Comparison of ENCODE assay signal across 8 cellular contexts in the genomic region with DNA sequence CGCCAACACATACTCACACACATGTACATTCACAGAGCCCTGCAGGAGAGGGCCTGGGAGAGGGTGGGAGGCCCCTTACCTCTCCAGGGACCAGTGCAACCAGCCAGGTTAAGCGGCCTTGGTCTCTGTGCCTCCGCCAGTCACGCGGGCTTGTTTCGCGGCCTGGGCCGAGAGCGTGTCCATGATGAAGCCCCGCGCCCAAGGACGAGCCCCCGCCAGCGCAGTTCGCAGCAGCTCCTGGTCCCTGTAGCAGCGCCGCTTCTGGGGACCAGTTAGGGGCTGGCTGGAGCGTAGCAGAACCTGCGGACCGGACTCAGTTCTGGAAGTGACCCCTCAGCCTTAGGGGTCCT. TPM values are rescaled to one million over a fixed set of nuclear protein-coding genes. Genes with fewer than 3 reads are reported as not detected.
DNase-seq lines count a peak whose midpoint lies in the region; ATAC-seq and TF ChIP-seq lines count a peak whose summit lies in the region.

No MANE protein-coding gene starts in this region.

- TF ChIP-seq CTCF in H9 (conservative IDR thresholded peaks at IDR 0.05), result no peak
- TF ChIP-seq CTCF in foreskin fibroblast (IDR thresholded peaks at IDR 0.05; ENCODE audit: low read depth, low read length), result no peak
- no peak for TF ChIP-seq CTCF in sigmoid colon (IDR thresholded peaks at IDR 0.05)

- H2BK15ac ChIP-seq in H9 (ENCODE audit: low read depth, low read length), result no peak overlapping the region

- H2BK5ac ChIP-seq in H9 (ENCODE audit: insufficient read length, low read length), result no peak overlapping the region

- intact Hi-C loops in sigmoid colon (cut with DNase I), result loop anchor here (1.0 kb wide), 1 partner anchor 17 kb away; a partner anchor contains a TSS

- H4K20me1 ChIP-seq in H9 (ENCODE audit: control insufficient read depth, insufficient read depth, insufficient read length), result no peaks in the 10 kb centered on the region

- peak overlapping the region; percentile 82 to 92 for H3K4me3 Mint-ChIP-seq in H9

- H3K27me3 Mint-ChIP-seq in H9 (ENCODE audit: low read depth), result peaks cover 4% of the 10 kb centered on the region

- H3K4me2 ChIP-seq in H9 (ENCODE audit: insufficient read depth, insufficient read length, low read length), result peak overlapping the region; percentile 75

- H2BK12ac ChIP-seq in H9 (ENCODE audit: insufficient read length, low read depth, low read length), result no peak overlapping the region

- no peak overlapping the region for H4K91ac ChIP-seq in H9 (ENCODE audit: insufficient read length, low read depth, low read length)

- no peaks in the 10 kb centered on the region for H3K79me2 ChIP-seq in H9 (ENCODE audit: insufficient read depth, low read length)

- H3K18ac ChIP-seq in H9 (ENCODE audit: insufficient read length, low read depth, low read length), result peak overlapping the region; percentile 72

- peaks cover 0 to 10% (median 2%) of the 10 kb centered on the region in 3 experiments; a peak in 2 of 7 replicates for H3K36me3 Mint-ChIP-seq in H9 (ENCODE audit: insufficient read depth in 1 of 3, low read depth in 3 of 3)

- H3K23me2 ChIP-seq in H9 (ENCODE audit: insufficient read length, low read depth, low read length, poor library complexity, severe bottlenecking), result peaks cover 17% of the 10 kb centered on the region

- H3K4me1 ChIP-seq in H9 (ENCODE audit: insufficient read depth, low read length) (no peaks in the 10 kb centered on the region; the same call in 1 of the 2 replicates), SJSA1 (replicated peaks) (peaks cover 52% of the 10 kb centered on the region), sigmoid colon (peaks cover 0 to 32% (median 18%) of the 10 kb centered on the region in 4 donors)

- H3K27ac ChIP-seq in H9 (ENCODE audit: insufficient read length, low read depth, low read length) (no peak overlapping the region), SJSA1 (no peak overlapping the region), sigmoid colon (peak overlapping the region; percentile 75 to 91 (median 80))

- H2BK20ac ChIP-seq in H9 (ENCODE audit: low read depth, low read length, poor library complexity, severe bottlenecking), result no peak overlapping the region

- H3K23ac ChIP-seq in H9 (ENCODE audit: insufficient read length, low read depth, low read length), result no peak overlapping the region

- H3K9ac ChIP-seq in H9 (ENCODE audit: extremely low read depth, insufficient read length, low read length), result peak overlapping the region; percentile 46

- H2BK120ac ChIP-seq in H9 (ENCODE audit: low read depth, low read length, poor library complexity, severe bottlenecking), result no peak overlapping the region

- peak overlapping the region; percentile 90 for H3K14ac ChIP-seq in H9 (ENCODE audit: insufficient read depth, low read length)

- H2AK5ac ChIP-seq in H9 (ENCODE audit: insufficient read length, low read length), result no peak overlapping the region

- no peak for DNase-seq in H9
- DNase-seq in SJSA1 (ENCODE audit: low read depth in 1 of 2, low spot score in 2 of 2), result no peak
- no peak for DNase-seq in foreskin fibroblast
- DNase-seq in sigmoid colon, result peak; percentile 65
- no peak for DNase-seq in T-helper 9 cell
- no peak for DNase-seq in MV-4-11 (lab: John Stamatoyannopoulos, UW)
- no peak for DNase-seq in hepatic stellate cell (ENCODE audit: low spot score)

- H3K4ac ChIP-seq in H9 (ENCODE audit: low read depth, low read length), result no peak overlapping the region

- WGBS in H9 (ENCODE audit: extremely low coverage, insufficient read length, low lambda C conversion rate), result no CpG with 5 or more reads among the region's 20 CpGs
- 49 to 77% methylated on average over 20 of the region's 20 CpGs for WGBS in sigmoid colon, 2 donors

- H3T11ph ChIP-seq in H9 (ENCODE audit: low read length), result no peak overlapping the region

- TF ChIP-seq EP300 in sigmoid colon (IDR thresholded peaks at IDR 0.05), result no peak

- no peak for ATAC-seq in GM19455 (IDR thresholded peaks at IDR 0.05; ENCODE audit: unreplicated experiment)

- H3K9me3 ChIP-seq in H9 (ENCODE audit: control insufficient read depth, low read depth, low read length) (no peaks in the 10 kb centered on the region), SJSA1 (replicated peaks) (no peaks in the 10 kb centered on the region), sigmoid colon (no peaks in the 10 kb centered on the region)

- H3K27me3 ChIP-seq in H9 (ENCODE audit: insufficient read depth, low read length) (no peaks in the 10 kb centered on the region), SJSA1 (replicated peaks) (no peaks in the 10 kb centered on the region), sigmoid colon (no peaks in the 10 kb centered on the region)

- peak overlapping the region in 2 of 3 experiments; percentile 55 to 95; a peak in 2 of 7 replicates for H3K27ac Mint-ChIP-seq in H9

- H3K4me3 ChIP-seq in SJSA1 (peak overlapping the region; percentile 47), foreskin fibroblast (ENCODE audit: low read depth in 1 of 2, low read length in 2 of 2) (peak overlapping the region; percentile 67 to 68), sigmoid colon (peak overlapping the region; percentile 57 to 64 (median 63))

- H4K5ac ChIP-seq in H9 (ENCODE audit: insufficient read length, low read depth, low read length), result no peak overlapping the region

- H4K8ac ChIP-seq in H9 (replicated peaks; ENCODE audit: insufficient read length, low read depth, low read length), result no peak overlapping the region

- H3K36me3 ChIP-seq in SJSA1 (peaks cover 3% of the 10 kb centered on the region), sigmoid colon (peaks cover 0 to under 1% (median 0%) of the 10 kb centered on the region in 4 donors)

- H2AFZ ChIP-seq in H9 (ENCODE audit: low read length), result no peak overlapping the region

- H3K4me1 Mint-ChIP-seq in H9, result peaks cover 21 to 23% of the 10 kb centered on the region in 2 experiments

- H3K9me3 Mint-ChIP-seq in H9, result no peaks in the 10 kb centered on the region

- TF ChIP-seq POLR2A in sigmoid colon (IDR thresholded peaks at IDR 0.05), result no peak

- H3K79me1 ChIP-seq in H9 (ENCODE audit: insufficient read depth, low read depth, low read length, poor library complexity, severe bottlenecking), result no peaks in the 10 kb centered on the region

- no peak overlapping the region for H3K56ac ChIP-seq in H9 (ENCODE audit: insufficient read length, low read depth, low read length)

RNA-seq across cellular contexts. Expression of a gene that starts 7.3 kb away (rescaled TPM):
- 1.5 and 2.1 TPM in 2 replicates for total RNA-seq in H9 (2021)
- total RNA-seq in SJSA1 (2014; rRNA removed; shearing (Covaris generic)), result 0.19 and 0.24 TPM in 2 replicates
- total RNA-seq in sigmoid colon, result 1 to 10 TPM in 2 of 4 donors, under 1 TPM in 1, not detected in 1; 0.71 to 3.0 (median 2.2) TPM
- polyA plus RNA-seq in sigmoid colon, result 1 to 10 TPM; 3.0 to 9.0 (median 3.6) TPM

RNA-seq across cellular contexts. Expression of a gene that starts 11.3 kb away (rescaled TPM):
- total RNA-seq in H9 (2021) (37.0 and 37.6 TPM in 2 replicates), sigmoid colon (under 1 TPM in 3 of 4 donors, not detected in 1; 0.36 to 0.81 (median 0.49) TPM)
- total RNA-seq in SJSA1 (2014; rRNA removed; shearing (Covaris generic)), result not detected in 2 replicates
- 10 to 100 TPM in 1 of 3 donors, 1 to 10 TPM in 1, under 1 TPM in 1; 0.92 to 37.3 (median 1.8) TPM for polyA plus RNA-seq in sigmoid colon

RNA-seq across cellular contexts. Expression of a gene that starts 17.6 kb away (rescaled TPM):
- 222 and 224 TPM in 2 replicates for total RNA-seq in H9 (2021)
- 424 and 465 TPM in 2 replicates for total RNA-seq in SJSA1 (2014; rRNA removed; shearing (Covaris generic))
- total RNA-seq in sigmoid colon, result 100 to 1,000 TPM; 163 to 178 (median 171) TPM
- polyA plus RNA-seq in sigmoid colon, result 100 to 1,000 TPM; 171 to 226 (median 185) TPM

RNA-seq across cellular contexts. Expression of a gene that starts 17.6 kb away (rescaled TPM):
- total RNA-seq in H9 (2021), result 19.5 and 19.7 TPM in 2 replicates
- 9.2 and 13.5 TPM in 2 replicates for total RNA-seq in SJSA1 (2014; rRNA removed; shearing (Covaris generic))
- total RNA-seq in sigmoid colon, result 10 to 100 TPM in 2 of 4 donors, 1 to 10 TPM in 2; 6.4 to 20.8 (median 10.1) TPM
- polyA plus RNA-seq in sigmoid colon, result 10 to 100 TPM in 1 of 3 donors, 1 to 10 TPM in 2; 4.4 to 23.1 (median 7.2) TPM

RNA-seq across cellular contexts. Expression of a gene that starts 30.9 kb away (rescaled TPM):
- total RNA-seq in H9 (2021), result not detected in 2 replicates
- not detected in 2 replicates for total RNA-seq in SJSA1 (2014; rRNA removed; shearing (Covaris generic))
- not detected for total RNA-seq in sigmoid colon
- under 1 TPM in 1 of 3 donors, not detected in 2; 0.04 TPM for polyA plus RNA-seq in sigmoid colon

Comparison
In these comparisons a context has a peak if more than half of its experiments do, and no peak if none do; other contexts are left out.
1. H3K27ac ChIP-seq: peak in sigmoid colon (4 of 4); none in H9 (single experiment) and SJSA1 (single experiment).
2. RNA of a gene that starts 11.3 kb away (total RNA-seq): 37.0 to 37.6 TPM in H9; 0.36 to 0.81 TPM in sigmoid colon and not detected in SJSA1; every median in the first group is over 10 times any median in the second.
3. Peak in every context shown above with its lines, with median percentiles within 50 percentile points of each other: H3K4me3 ChIP-seq.